In the genomic region with DNA sequence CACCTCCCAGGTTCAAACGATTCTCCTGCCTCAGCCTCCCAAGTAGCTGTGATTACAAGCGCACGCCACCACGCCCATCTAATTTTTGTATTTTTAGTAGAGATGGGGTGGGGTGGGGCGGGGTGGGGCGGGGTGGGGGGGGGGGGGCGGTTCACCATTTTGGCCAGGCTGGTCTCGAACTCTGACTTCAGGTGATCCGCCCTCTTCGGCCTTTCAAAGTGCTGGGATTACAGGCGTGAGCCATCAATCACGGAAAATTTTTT, we compare ENCODE assay signal across 8 cellular contexts. TPM values are rescaled to one million over a fixed set of nuclear protein-coding genes. Genes with fewer than 3 reads are reported as not detected.
DNase-seq lines count a peak whose midpoint lies in the region; ATAC-seq, FAIRE-seq and TF ChIP-seq lines count a peak whose summit lies in the region.

No MANE protein-coding gene starts in this region.

- in situ Hi-C loops in HAP-1 (cut with MboI; ENCODE audit: low sequenced_read_pairs): no loop called here

- no peak for FAIRE-seq in small intestine (lab: Jason Lieb, UNC)

- H3K9me3 ChIP-seq in HAP-1 (no peaks in the 10 kb centered on the region), right atrium auricular region (no peaks in the 10 kb centered on the region), small intestine (ENCODE audit: control insufficient read depth, low read depth) (no peaks in the 10 kb centered on the region)

- H3K36me3 Mint-ChIP-seq in activated T-helper 1 cell treated with anti-CD3 and anti-CD28 coated beads, Interleukin-12 subunit alpha, Interleukin-12 subunit beta, Interleukin-2, Interleukin-4 antibody, amounts not matched to agents 30 ng/mL and 10 ng/mL and 1 ng/mL, durations not matched to agents 14 hours and 24 hours and 36 hours (ENCODE audit: low read depth): peaks cover 3% of the 10 kb centered on the region

- peak overlapping the region; percentile 88 for H3K27ac Mint-ChIP-seq in activated T-helper 1 cell treated with anti-CD3 and anti-CD28 coated beads, Interleukin-12 subunit alpha, Interleukin-12 subunit beta, Interleukin-2, Interleukin-4 antibody, amounts not matched to agents 30 ng/mL and 10 ng/mL and 1 ng/mL, durations not matched to agents 14 hours and 24 hours and 36 hours

- H3K4me1 Mint-ChIP-seq in activated T-helper 1 cell treated with anti-CD3 and anti-CD28 coated beads, Interleukin-12 subunit alpha, Interleukin-12 subunit beta, Interleukin-2, Interleukin-4 antibody, amounts not matched to agents 30 ng/mL and 10 ng/mL and 1 ng/mL, durations not matched to agents 14 hours and 24 hours and 36 hours (ENCODE audit: low read depth): peaks cover 25% of the 10 kb centered on the region

- no peaks in the 10 kb centered on the region for H3K9me3 Mint-ChIP-seq in activated T-helper 1 cell treated with anti-CD3 and anti-CD28 coated beads, Interleukin-12 subunit alpha, Interleukin-12 subunit beta, Interleukin-2, Interleukin-4 antibody, amounts not matched to agents 30 ng/mL and 10 ng/mL and 1 ng/mL, durations not matched to agents 14 hours and 24 hours and 36 hours

- TF ChIP-seq CTCF in right atrium auricular region (IDR thresholded peaks at IDR 0.05): no peak

- peak overlapping the region; percentile 93 for H3K4me3 ChIP-seq in HAP-1
- H3K4me3 ChIP-seq in right atrium auricular region: peak overlapping the region; percentile 94 to 100
- H3K4me3 ChIP-seq in small intestine (ENCODE audit: low read depth in 1 of 2, low read length in 2 of 2): peak overlapping the region; percentile 2 to 44

- H3K27me3 ChIP-seq in HAP-1 (ENCODE audit: low read depth) (no peaks in the 10 kb centered on the region), right atrium auricular region (no peaks in the 10 kb centered on the region), small intestine (ENCODE audit: control insufficient read depth in 2 of 2, insufficient read depth in 2 of 2, low read length in 2 of 2) (no peaks in the 10 kb centered on the region)

- peaks cover 5% of the 10 kb centered on the region for H3K27me3 Mint-ChIP-seq in activated T-helper 1 cell treated with anti-CD3 and anti-CD28 coated beads, Interleukin-12 subunit alpha, Interleukin-12 subunit beta, Interleukin-2, Interleukin-4 antibody, amounts not matched to agents 30 ng/mL and 10 ng/mL and 1 ng/mL, durations not matched to agents 14 hours and 24 hours and 36 hours (ENCODE audit: insufficient read depth)

- DNase-seq in HAP-1 (ENCODE audit: low spot score in 2 of 2) (no peak), right atrium auricular region (ENCODE audit: low spot score) (no peak), small intestine (no peak), NCI-H2029 (lab: John Stamatoyannopoulos, UW) (no peak), NCI-H1694 treated with DMSO at 0.1 percent for 48 hours (lab: John Stamatoyannopoulos, UW) (no peak)
- no peak for DNase-seq in activated T-helper 1 cell treated with anti-CD3 and anti-CD28 coated beads, Interleukin-12 subunit alpha, Interleukin-12 subunit beta, Interleukin-2, Interleukin-4 antibody, amounts not matched to agents 30 ng/mL and 10 ng/mL and 1 ng/mL, durations not matched to agents 14 hours and 24 hours and 36 hours (ENCODE audit: low spot score)
- DNase-seq in stimulated activated CD4-positive, alpha-beta T cell treated with anti-CD3 and anti-CD28 coated beads, Interleukin-2, amount 100 ng/mL, for 24 hours: no peak

- ATAC-seq in GM18870 (IDR thresholded peaks at IDR 0.05; ENCODE audit: unreplicated experiment): no peak

- peak overlapping the region; percentile 98 for H3K4me3 Mint-ChIP-seq in activated T-helper 1 cell treated with anti-CD3 and anti-CD28 coated beads, Interleukin-12 subunit alpha, Interleukin-12 subunit beta, Interleukin-2, Interleukin-4 antibody, amounts not matched to agents 30 ng/mL and 10 ng/mL and 1 ng/mL, durations not matched to agents 14 hours and 24 hours and 36 hours

- H3K4me1 ChIP-seq in HAP-1 (no peaks in the 10 kb centered on the region; the same call in 1 of the 2 replicates), right atrium auricular region (peaks cover 0 to 25% of the 10 kb centered on the region in 2 donors), small intestine (ENCODE audit: control insufficient read depth in 2 of 2, insufficient read depth in 1 of 2, low read depth in 1 of 2, low read length in 1 of 2) (peaks cover 0 to 5% of the 10 kb centered on the region in 2 donors)

- 1 to 2% (median 1%) methylated on average over 12 of the region's 12 CpGs for WGBS in small intestine, 3 donors

- H3K36me3 ChIP-seq in HAP-1 (replicated peaks): peaks cover 18% of the 10 kb centered on the region
- H3K36me3 ChIP-seq in right atrium auricular region: peaks cover 10% of the 10 kb centered on the region
- H3K36me3 ChIP-seq in small intestine (ENCODE audit: control insufficient read depth in 2 of 2, insufficient read depth in 2 of 2, low read length in 2 of 2): peaks cover 0 to 5% of the 10 kb centered on the region in 2 donors

- intact Hi-C loops in activated T-helper 1 cell treated with anti-CD3 and anti-CD28 coated beads, Interleukin-12 subunit alpha, Interleukin-12 subunit beta, Interleukin-2, Interleukin-4 antibody, amounts not matched to agents 30 ng/mL and 10 ng/mL and 1 ng/mL, durations not matched to agents 14 hours and 24 hours and 36 hours (cut with micrococcal nuclease): loop anchor here (1.0 to 5.0 kb wide), 9 partner anchors 45 to 1687 kb away; a partner anchor contains a TSS

- peak overlapping the region; percentile 87 to 88 for H3K27ac ChIP-seq in right atrium auricular region
- peak overlapping the region; percentile 54 to 78 for H3K27ac ChIP-seq in small intestine (ENCODE audit: low read depth in 1 of 2, low read length in 1 of 2)

RNA-seq across cellular contexts. Expression of a gene that starts 0.5 kb away (rescaled TPM):
- 93.6 and 95.8 TPM in 2 replicates for total RNA-seq in activated T-helper 1 cell treated with anti-CD3 and anti-CD28 coated beads, Interleukin-12 subunit alpha, Interleukin-12 subunit beta, Interleukin-2, Interleukin-4 antibody, amounts not matched to agents 30 ng/mL and 10 ng/mL and 1 ng/mL, durations not matched to agents 14 hours and 24 hours and 36 hours
- 10 to 100 TPM; 36.2 to 50.4 TPM for total RNA-seq in right atrium auricular region
- polyA plus RNA-seq in small intestine: 10 to 100 TPM; 42.0 to 59.5 (median 44.6) TPM

RNA-seq across cellular contexts. Expression of a gene that starts 54.0 kb away (rescaled TPM):
- total RNA-seq in activated T-helper 1 cell treated with anti-CD3 and anti-CD28 coated beads, Interleukin-12 subunit alpha, Interleukin-12 subunit beta, Interleukin-2, Interleukin-4 antibody, amounts not matched to agents 30 ng/mL and 10 ng/mL and 1 ng/mL, durations not matched to agents 14 hours and 24 hours and 36 hours: 97.1 and 98.0 TPM in 2 replicates
- total RNA-seq in right atrium auricular region: 10 to 100 TPM; 26.3 to 36.6 TPM
- 100 to 1,000 TPM in 1 of 3 donors, 10 to 100 TPM in 2; 45.8 to 220 (median 75.7) TPM for polyA plus RNA-seq in small intestine

Comparison
In these comparisons a context has a peak if more than half of its experiments do, and no peak if none do; other contexts are left out.
1. H3K4me3 ChIP-seq: peak in every context shown above with its lines; median percentile 97 in right atrium auricular region; 93 in HAP-1; 23 in small intestine.